1 cellular context compared by ENCODE assay signal in the genomic region with DNA sequence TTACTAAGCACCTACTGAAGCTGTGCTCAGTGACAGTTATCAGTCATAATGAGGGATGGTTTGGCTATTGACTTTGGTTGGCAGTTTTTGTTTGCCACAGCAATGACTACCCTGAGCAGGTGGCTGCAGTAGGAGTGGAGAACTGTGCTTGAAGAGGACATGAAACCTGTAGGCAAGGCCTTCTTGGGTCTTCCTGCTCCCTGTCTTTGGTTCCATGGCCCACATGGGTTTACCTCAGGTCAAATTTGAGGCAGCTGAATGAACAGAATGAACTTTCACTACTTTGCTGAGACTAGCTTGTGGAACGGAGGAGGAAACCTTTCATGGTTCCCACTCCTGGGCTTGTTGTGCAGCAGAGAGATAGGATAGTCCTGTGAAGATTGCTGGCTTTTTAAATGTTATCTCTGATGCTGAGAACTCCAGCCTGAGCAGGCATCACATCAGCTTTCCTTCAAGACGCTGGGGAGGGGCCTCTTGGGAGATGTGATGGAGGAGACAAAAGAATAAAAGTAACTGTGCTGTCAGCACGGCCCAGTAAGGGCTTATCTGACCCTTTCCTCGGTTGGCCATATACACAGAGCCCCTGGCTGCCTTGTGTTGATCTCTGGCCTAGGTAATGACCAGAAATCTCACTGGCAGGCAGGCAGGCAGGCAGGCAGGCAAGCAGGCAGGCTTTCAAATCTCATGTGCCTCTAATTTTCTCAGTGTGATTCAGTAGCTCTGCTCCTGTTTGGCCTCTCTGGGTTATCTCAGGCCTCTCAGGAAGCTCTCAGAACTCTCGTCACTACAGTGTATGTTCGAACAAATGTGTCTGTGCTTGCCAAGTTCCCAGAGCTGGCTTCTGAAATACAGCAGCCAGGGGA.
TF ChIP-seq lines count a peak whose summit lies in the region.

No MANE protein-coding gene starts in this region.

TF ChIP-seq in K562, 482 proteins besides CTCF, POLR2A, EP300 and RAD21 (continued from another document and continues in another):
- TF ChIP-seq, protein P1, sequence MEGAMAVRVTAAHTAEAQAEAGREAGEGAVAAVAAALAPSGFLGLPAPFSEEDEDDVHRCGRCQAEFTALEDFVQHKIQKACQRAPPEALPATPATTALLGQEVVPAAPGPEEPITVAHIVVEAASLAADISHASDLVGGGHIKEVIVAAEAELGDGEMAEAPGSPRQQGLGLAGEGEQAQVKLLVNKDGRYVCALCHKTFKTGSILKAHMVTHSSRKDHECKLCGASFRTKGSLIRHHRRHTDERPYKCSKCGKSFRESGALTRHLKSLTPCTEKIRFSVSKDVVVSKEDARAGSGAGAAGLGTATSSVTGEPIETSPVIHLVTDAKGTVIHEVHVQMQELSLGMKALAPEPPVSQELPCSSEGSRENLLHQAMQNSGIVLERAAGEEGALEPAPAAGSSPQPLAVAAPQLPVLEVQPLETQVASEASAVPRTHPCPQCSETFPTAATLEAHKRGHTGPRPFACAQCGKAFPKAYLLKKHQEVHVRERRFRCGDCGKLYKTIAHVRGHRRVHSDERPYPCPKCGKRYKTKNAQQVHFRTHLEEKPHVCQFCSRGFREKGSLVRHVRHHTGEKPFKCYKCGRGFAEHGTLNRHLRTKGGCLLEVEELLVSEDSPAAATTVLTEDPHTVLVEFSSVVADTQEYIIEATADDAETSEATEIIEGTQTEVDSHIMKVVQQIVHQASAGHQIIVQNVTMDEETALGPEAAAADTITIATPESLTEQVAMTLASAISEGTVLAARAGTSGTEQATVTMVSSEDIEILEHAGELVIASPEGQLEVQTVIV (CRISPR knock-in tag; IDR thresholded peaks at IDR 0.05; ENCODE audit: borderline replicate concordance) = no peak
- TF ChIP-seq, protein P2, sequence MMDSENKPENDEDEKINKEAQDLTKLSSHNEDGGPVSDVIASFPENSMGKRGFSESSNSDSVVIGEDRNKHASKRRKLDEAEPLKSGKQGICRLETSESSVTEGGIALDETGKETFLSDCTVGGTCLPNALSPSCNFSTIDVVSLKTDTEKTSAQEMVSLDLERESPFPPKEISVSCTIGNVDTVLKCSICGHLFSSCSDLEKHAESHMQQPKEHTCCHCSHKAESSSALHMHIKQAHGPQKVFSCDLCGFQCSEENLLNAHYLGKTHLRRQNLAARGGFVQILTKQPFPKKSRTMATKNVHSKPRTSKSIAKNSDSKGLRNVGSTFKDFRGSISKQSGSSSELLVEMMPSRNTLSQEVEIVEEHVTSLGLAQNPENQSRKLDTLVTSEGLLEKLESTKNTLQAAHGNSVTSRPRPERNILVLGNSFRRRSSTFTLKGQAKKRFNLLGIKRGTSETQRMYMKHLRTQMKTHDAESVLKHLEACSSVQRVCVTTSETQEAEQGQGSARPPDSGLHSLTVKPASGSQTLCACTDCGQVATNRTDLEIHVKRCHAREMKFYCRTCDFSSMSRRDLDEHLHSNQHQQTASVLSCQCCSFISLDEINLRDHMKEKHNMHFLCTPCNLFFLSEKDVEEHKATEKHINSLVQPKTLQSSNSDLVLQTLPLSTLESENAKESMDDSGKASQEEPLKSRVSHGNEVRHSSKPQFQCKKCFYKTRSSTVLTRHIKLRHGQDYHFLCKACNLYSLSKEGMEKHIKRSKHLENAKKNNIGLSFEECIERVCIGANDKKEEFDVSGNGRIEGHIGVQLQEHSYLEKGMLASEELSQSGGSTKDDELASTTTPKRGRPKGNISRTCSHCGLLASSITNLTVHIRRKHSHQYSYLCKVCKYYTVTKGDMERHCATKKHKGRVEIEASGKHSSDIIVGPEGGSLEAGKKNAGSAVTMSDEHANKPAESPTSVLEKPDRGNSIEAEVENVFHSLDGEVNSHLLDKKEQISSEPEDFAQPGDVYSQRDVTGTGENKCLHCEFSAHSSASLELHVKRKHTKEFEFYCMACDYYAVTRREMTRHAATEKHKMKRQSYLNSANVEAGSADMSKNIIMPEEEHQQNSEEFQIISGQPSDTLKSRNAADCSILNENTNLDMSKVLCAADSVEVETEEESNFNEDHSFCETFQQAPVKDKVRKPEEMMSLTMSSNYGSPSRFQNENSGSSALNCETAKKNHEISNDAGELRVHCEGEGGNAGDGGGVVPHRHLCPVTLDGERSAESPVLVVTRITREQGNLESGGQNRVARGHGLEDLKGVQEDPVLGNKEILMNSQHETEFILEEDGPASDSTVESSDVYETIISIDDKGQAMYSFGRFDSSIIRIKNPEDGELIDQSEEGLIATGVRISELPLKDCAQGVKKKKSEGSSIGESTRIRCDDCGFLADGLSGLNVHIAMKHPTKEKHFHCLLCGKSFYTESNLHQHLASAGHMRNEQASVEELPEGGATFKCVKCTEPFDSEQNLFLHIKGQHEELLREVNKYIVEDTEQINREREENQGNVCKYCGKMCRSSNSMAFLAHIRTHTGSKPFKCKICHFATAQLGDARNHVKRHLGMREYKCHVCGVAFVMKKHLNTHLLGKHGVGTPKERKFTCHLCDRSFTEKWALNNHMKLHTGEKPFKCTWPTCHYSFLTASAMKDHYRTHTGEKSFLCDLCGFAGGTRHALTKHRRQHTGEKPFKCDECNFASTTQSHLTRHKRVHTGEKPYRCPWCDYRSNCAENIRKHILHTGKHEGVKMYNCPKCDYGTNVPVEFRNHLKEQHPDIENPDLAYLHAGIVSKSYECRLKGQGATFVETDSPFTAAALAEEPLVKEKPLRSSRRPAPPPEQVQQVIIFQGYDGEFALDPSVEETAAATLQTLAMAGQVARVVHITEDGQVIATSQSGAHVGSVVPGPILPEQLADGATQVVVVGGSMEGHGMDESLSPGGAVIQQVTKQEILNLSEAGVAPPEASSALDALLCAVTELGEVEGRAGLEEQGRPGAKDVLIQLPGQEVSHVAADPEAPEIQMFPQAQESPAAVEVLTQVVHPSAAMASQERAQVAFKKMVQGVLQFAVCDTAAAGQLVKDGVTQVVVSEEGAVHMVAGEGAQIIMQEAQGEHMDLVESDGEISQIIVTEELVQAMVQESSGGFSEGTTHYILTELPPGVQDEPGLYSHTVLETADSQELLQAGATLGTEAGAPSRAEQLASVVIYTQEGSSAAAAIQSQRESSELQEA (IDR thresholded peaks at IDR 0.05; ENCODE audit: low read depth) = no peak
- TF ChIP-seq C11orf30 (IDR thresholded peaks at IDR 0.05; ENCODE audit: low read depth) (no peak), CAMTA2 (CRISPR knock-in tag; conservative IDR thresholded peaks at IDR 0.05) (no peak), TRIM24 (IDR thresholded peaks at IDR 0.05) (peak; percentile 4 to 72; a peak in 2 of 4 replicates), SMARCC2 (IDR thresholded peaks at IDR 0.05; ENCODE audit: low read depth) (peak; percentile 54; the same call in 1 of the 2 replicates), ZNF121 (CRISPR knock-in tag; conservative IDR thresholded peaks at IDR 0.05) (no peak), NBN (IDR thresholded peaks at IDR 0.05; ENCODE audit: low read depth) (peak; percentile 85), ZNF766 (CRISPR knock-in tag; conservative IDR thresholded peaks at IDR 0.05) (peak; percentile 50), NUFIP1 (IDR thresholded peaks at IDR 0.05; ENCODE audit: partially characterized antibody) (no peak), TCFL5 (CRISPR knock-in tag; conservative IDR thresholded peaks at IDR 0.05) (no peak), SAFB (IDR thresholded peaks at IDR 0.05; ENCODE audit: borderline replicate concordance, low read depth, low read length) (no peak), CBX2 (IDR thresholded peaks at IDR 0.05; ENCODE audit: insufficient read depth, low read length, poor library complexity, severe bottlenecking) (no peak), ZNF217 (CRISPR knock-in tag; IDR thresholded peaks at IDR 0.05) (no peak), CXXC5 (CRISPR knock-in tag; IDR thresholded peaks at IDR 0.05) (peak; percentile 70), ETS2 (tag; IDR thresholded peaks at IDR 0.05; ENCODE audit: borderline replicate concordance, poor library complexity, severe bottlenecking) (no peak), STAT5B (CRISPR knock-in tag; IDR thresholded peaks at IDR 0.05) (no peak), TBL1XR1 (IDR thresholded peaks at IDR 0.05; ENCODE audit: low read length in 2 of 2) (peak; percentile 57 to 86; a peak in 3 of 4 replicates), ZFX (CRISPR knock-in tag; IDR thresholded peaks at IDR 0.05) (peak; percentile 64; the same call in 1 of the 2 replicates), KLF10 (CRISPR knock-in tag; IDR thresholded peaks at IDR 0.05) (no peak), CCAR2 (IDR thresholded peaks at IDR 0.05; ENCODE audit: low read depth, low read length) (no peak), KHSRP (IDR thresholded peaks at IDR 0.05) (no peak), HDAC2 (IDR thresholded peaks at IDR 0.05) (peak; percentile 90), PRPF4 (IDR thresholded peaks at IDR 0.05; ENCODE audit: insufficient read depth, low read depth, low read length, poor library complexity, severe bottlenecking) (no peak), U2AF1 (optimal IDR thresholded peaks at IDR 0.05; ENCODE audit: low read depth, low read length) (no peak), JUN (IDR thresholded peaks at IDR 0.05; ENCODE audit: borderline replicate concordance, low read depth, low read length) (peak; percentile 4; the same call in 1 of the 2 replicates), JUN (CRISPR knock-in tag; IDR thresholded peaks at IDR 0.05; ENCODE audit: borderline replicate concordance) (no peak), NR2C1 (IDR thresholded peaks at IDR 0.05) (no peak), NR2C1 (tag; IDR thresholded peaks at IDR 0.05) (no peak)
- TF ChIP-seq, protein P3, sequence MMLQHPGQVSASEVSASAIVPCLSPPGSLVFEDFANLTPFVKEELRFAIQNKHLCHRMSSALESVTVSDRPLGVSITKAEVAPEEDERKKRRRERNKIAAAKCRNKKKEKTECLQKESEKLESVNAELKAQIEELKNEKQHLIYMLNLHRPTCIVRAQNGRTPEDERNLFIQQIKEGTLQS (IDR thresholded peaks at IDR 0.05) = no peak; the same call in 1 of the 2 replicates
- TF ChIP-seq, protein P3 (CRISPR knock-in tag; conservative IDR thresholded peaks at IDR 0.05) = no peak
- TF ChIP-seq, protein P4, sequence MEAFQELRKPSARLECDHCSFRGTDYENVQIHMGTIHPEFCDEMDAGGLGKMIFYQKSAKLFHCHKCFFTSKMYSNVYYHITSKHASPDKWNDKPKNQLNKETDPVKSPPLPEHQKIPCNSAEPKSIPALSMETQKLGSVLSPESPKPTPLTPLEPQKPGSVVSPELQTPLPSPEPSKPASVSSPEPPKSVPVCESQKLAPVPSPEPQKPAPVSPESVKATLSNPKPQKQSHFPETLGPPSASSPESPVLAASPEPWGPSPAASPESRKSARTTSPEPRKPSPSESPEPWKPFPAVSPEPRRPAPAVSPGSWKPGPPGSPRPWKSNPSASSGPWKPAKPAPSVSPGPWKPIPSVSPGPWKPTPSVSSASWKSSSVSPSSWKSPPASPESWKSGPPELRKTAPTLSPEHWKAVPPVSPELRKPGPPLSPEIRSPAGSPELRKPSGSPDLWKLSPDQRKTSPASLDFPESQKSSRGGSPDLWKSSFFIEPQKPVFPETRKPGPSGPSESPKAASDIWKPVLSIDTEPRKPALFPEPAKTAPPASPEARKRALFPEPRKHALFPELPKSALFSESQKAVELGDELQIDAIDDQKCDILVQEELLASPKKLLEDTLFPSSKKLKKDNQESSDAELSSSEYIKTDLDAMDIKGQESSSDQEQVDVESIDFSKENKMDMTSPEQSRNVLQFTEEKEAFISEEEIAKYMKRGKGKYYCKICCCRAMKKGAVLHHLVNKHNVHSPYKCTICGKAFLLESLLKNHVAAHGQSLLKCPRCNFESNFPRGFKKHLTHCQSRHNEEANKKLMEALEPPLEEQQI (IDR thresholded peaks at IDR 0.05) = no peak
- TF ChIP-seq, protein P5, sequence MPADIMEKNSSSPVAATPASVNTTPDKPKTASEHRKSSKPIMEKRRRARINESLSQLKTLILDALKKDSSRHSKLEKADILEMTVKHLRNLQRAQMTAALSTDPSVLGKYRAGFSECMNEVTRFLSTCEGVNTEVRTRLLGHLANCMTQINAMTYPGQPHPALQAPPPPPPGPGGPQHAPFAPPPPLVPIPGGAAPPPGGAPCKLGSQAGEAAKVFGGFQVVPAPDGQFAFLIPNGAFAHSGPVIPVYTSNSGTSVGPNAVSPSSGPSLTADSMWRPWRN (IDR thresholded peaks at IDR 0.05; ENCODE audit: low read depth) = no peak
